ENCODE assay signal across 17 cellular contexts in the genomic region with DNA sequence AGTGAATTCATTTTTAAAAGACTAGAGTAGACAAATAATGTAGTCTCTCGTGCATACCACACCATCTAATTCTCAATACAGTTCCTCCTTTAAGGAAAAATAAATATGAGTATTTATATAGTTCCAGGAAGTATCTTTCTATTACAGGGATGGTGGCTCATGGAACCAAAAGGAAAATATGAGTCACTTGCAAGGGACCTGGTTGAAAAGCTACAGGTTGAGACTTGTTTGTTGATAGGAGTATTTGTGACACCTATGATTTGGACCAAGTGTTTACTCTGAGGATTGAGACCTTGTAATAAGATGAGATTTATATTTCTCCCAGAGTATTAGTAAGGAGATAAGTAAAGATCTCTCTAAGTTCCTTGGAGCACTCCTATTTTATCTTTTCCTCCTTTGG.
DNase-seq lines count a peak whose midpoint lies in the region; ATAC-seq and TF ChIP-seq lines count a peak whose summit lies in the region.
"Had no signal": no experiment of that assay in that cellular context is flagged by ENCODE, and none has a peak within 500 bp of the region (broad histone marks: within the 10 kb centered on the region; RNA-seq: fewer than 3 reads in every experiment).

No MANE protein-coding gene starts in this region.

- H3K4me1 ChIP-seq in GM23248 (ENCODE audit: insufficient read depth) (no peaks in the 10 kb centered on the region), PC-3 (ENCODE audit: insufficient read depth, low read length) (no peaks in the 10 kb centered on the region), foreskin keratinocyte (no peaks in the 10 kb centered on the region)

- CTCF ChIA-PET in PC-3 (lab: Charles Lee) = no interaction called here

- POLR2A ChIA-PET in PC-3 (lab: Charles Lee; ENCODE audit: unreplicated experiment) = no interaction called here

- in situ Hi-C loops in GM23248 (cut with MboI) = no loop called here

- WGBS in GM23248 (ENCODE audit: low coverage in 1 of 2, low lambda C conversion rate in 2 of 2, missing lambda C conversion rate in 2 of 2), 2 experiments = 0% methylated on average over 1 of the region's 1 CpG

- H3K9me3 ChIP-seq in GM23248 (ENCODE audit: low read depth) (no peaks in the 10 kb centered on the region), PC-3 (ENCODE audit: low read length) (no peaks in the 10 kb centered on the region)

- DNase-seq in DMS53 (lab: John Stamatoyannopoulos, UW) (peak; percentile 87), GM23248 (peak; percentile 9), PC-3 (peak; percentile 6), foreskin keratinocyte (peak; percentile 4 to 34), cerebellar nuclear complex (lab: John Stamatoyannopoulos, UW) (no peak), MV-4-11 (lab: John Stamatoyannopoulos, UW) (no peak)
- DNase-seq: AML-193, DND-41, HCEC 1CT, NCI-H1417 treated with DMSO at 0.1 percent for 48 hours, NCI-H187 treated with DMSO at 0.1 percent for 48 hours, NCI-H446 treated with DMSO at 0.1 percent for 48 hours, NCI-H748 treated with DMSO at 0.1 percent for 48 hours, PC-9 had no signal

- H2AFZ ChIP-seq in GM23248 (no peak overlapping the region), PC-3 (ENCODE audit: low read length) (no peak overlapping the region)
- H2AFZ ChIP-seq: GM23338, PC-9 had no signal

- no TSS peak for BruUV-seq in PC-3 (replicated peaks; lab: Mats Ljungman, UMichigan)

- no peaks in the 10 kb centered on the region for H3K36me3 ChIP-seq in GM23248 (ENCODE audit: low read depth)
- H3K36me3 ChIP-seq in PC-3 (ENCODE audit: low read depth, low read length) = no peaks in the 10 kb centered on the region

- intact Hi-C loops in PC-3 (cut with micrococcal nuclease) = no loop called here

- no peaks in the 10 kb centered on the region for H3K9me2 ChIP-seq in GM23248 (ENCODE audit: insufficient read depth)
- no peaks in the 10 kb centered on the region for H3K9me2 ChIP-seq in PC-3 (replicated peaks; ENCODE audit: low read length)

- H3K27me3 ChIP-seq in GM23248 (replicated peaks; ENCODE audit: insufficient read depth) (peaks cover 18% of the 10 kb centered on the region; the same call in 1 of the 2 replicates), PC-3 (ENCODE audit: low read length) (peaks cover 37% of the 10 kb centered on the region), foreskin keratinocyte (peaks cover 25% of the 10 kb centered on the region)

- ATAC-seq in PC-3 (no peak), foreskin keratinocyte (peak; percentile 50), GM19455 (IDR thresholded peaks at IDR 0.05; ENCODE audit: unreplicated experiment) (no peak)
- ATAC-seq: GM23338 had no signal

- H4K20me1 ChIP-seq in GM23248 (ENCODE audit: insufficient read depth) = no peaks in the 10 kb centered on the region
- H4K20me1 ChIP-seq in PC-3 (ENCODE audit: low read length) = no peaks in the 10 kb centered on the region

- H3K4me2 ChIP-seq in GM23248 (ENCODE audit: unreplicated experiment) (no peak overlapping the region), PC-3 (ENCODE audit: low read length) (no peak overlapping the region)
- H3K4me2 ChIP-seq: GM23338, PC-9 had no signal

- H3K9ac ChIP-seq in GM23248 = no peak overlapping the region
- no peak overlapping the region for H3K9ac ChIP-seq in PC-3 (ENCODE audit: low read length)

- TF ChIP-seq CTCF in PC-3 (conservative IDR thresholded peaks at IDR 0.05; ENCODE audit: low read depth, low read length) (no peak), foreskin keratinocyte (conservative IDR thresholded peaks at IDR 0.05) (no peak)

- H3K4me3 ChIP-seq in GM23248 (no peak overlapping the region), PC-3 (ENCODE audit: low read length) (no peak overlapping the region)
- H3K4me3 ChIP-seq: GM23338, PC-9 had no signal

- H3K79me2 ChIP-seq in GM23248 (ENCODE audit: insufficient read depth) = no peaks in the 10 kb centered on the region
- H3K79me2 ChIP-seq in PC-3 (ENCODE audit: low read length) = no peaks in the 10 kb centered on the region

- H3F3A ChIP-seq in GM23248 (ENCODE audit: insufficient read depth) = no peaks in the 10 kb centered on the region
- H3F3A ChIP-seq in PC-3 (ENCODE audit: low read length, unreplicated experiment) = no peaks in the 10 kb centered on the region

- no peak overlapping the region for H3K27ac ChIP-seq in GM23248
- H3K27ac ChIP-seq in PC-3 (ENCODE audit: low read length) = no peak overlapping the region
- H3K27ac ChIP-seq in foreskin keratinocyte = no peak overlapping the region
- H3K27ac ChIP-seq: C4-2B, PC-9 had no signal

Comparison
In these comparisons a context has a peak if more than half of its experiments do, and no peak if none do; other contexts are left out.
1. DNase-seq: peak in DMS53 (single experiment), GM23248 (single experiment), PC-3 (single experiment) and foreskin keratinocyte (2 of 2); none in cerebellar nuclear complex (0 of 2) and MV-4-11 (single experiment).